Comparison of ENCODE assay signal across 8 cellular contexts in genomic region chr14:24052656-24053547, GRCh38. TPM values are rescaled to one million over a fixed set of nuclear protein-coding genes. Genes with fewer than 3 reads are reported as not detected.
DNase-seq lines count a peak whose midpoint lies in the region; ATAC-seq and TF ChIP-seq lines count a peak whose summit lies in the region.

No MANE protein-coding gene starts in this region.

- H3K9me3 ChIP-seq in SU-DHL-6 (ENCODE audit: insufficient read depth, low read length) = no peaks in the 10 kb centered on the region

- no peaks in the 10 kb centered on the region for H3K79me2 ChIP-seq in SU-DHL-6 (ENCODE audit: insufficient read depth, low read length)

- no peaks in the 10 kb centered on the region for H3K27me3 ChIP-seq in SU-DHL-6 (ENCODE audit: low read length)

- peaks cover 43% of the 10 kb centered on the region for H3K4me1 Mint-ChIP-seq in CD14-positive monocyte
- peaks cover 12% of the 10 kb centered on the region for H3K4me1 Mint-ChIP-seq in progenitor cell of endocrine pancreas (ENCODE audit: low read depth)

- H3K27ac Mint-ChIP-seq in CD14-positive monocyte = peak overlapping the region in 1 of 7 donors; percentile 41
- H3K27ac Mint-ChIP-seq in progenitor cell of endocrine pancreas = no peak overlapping the region

- DNase-seq in CD14-positive monocyte (ENCODE audit: low spot score) (peak; percentile 42), coronary artery (ENCODE audit: low spot score) (no peak), progenitor cell of endocrine pancreas (ENCODE audit: low spot score, unreplicated experiment) (no peak), AG08395 (ENCODE audit: low spot score) (no peak)

- peaks cover 0 to 3% (median 0%) of the 10 kb centered on the region in 7 donors for H3K9me3 Mint-ChIP-seq in CD14-positive monocyte
- H3K9me3 Mint-ChIP-seq in progenitor cell of endocrine pancreas (ENCODE audit: low read depth) = no peaks in the 10 kb centered on the region

- no peaks in the 10 kb centered on the region for H4K20me1 ChIP-seq in SU-DHL-6 (ENCODE audit: low read depth, low read length)

- peak overlapping the region; percentile 71; the same call in 1 of the 2 replicates for H3K9ac ChIP-seq in SU-DHL-6 (ENCODE audit: low read length)

- no peak for TF ChIP-seq CTCF in CD14-positive monocyte (IDR thresholded peaks at IDR 0.05)
- no peak for TF ChIP-seq CTCF in SU-DHL-6 (IDR thresholded peaks at IDR 0.05; ENCODE audit: insufficient read depth, low read length, poor library complexity, severe bottlenecking)
- no peak for TF ChIP-seq CTCF in coronary artery (IDR thresholded peaks at IDR 0.05)
- TF ChIP-seq CTCF in progenitor cell of endocrine pancreas (IDR thresholded peaks at IDR 0.05; ENCODE audit: unreplicated experiment) = no peak

- intact Hi-C loops in CD14-positive monocyte (cut with micrococcal nuclease) = no loop called here

- peak overlapping the region; percentile 79 for H3K4me3 ChIP-seq in SU-DHL-6 (ENCODE audit: insufficient read depth, low read length, poor library complexity, severe bottlenecking)
- H3K4me3 ChIP-seq in coronary artery = peak overlapping the region; percentile 77

- no peaks in the 10 kb centered on the region for H3K36me3 ChIP-seq in SU-DHL-6 (ENCODE audit: low read length)

- H3K4me3 Mint-ChIP-seq in CD14-positive monocyte (peak overlapping the region; percentile 77 to 81), progenitor cell of endocrine pancreas (ENCODE audit: low read depth) (peak overlapping the region; percentile 71)

- no peak overlapping the region for H2AFZ ChIP-seq in SU-DHL-6 (ENCODE audit: low read depth, low read length, severe bottlenecking)

- no peaks in the 10 kb centered on the region for H3F3A ChIP-seq in SU-DHL-6 (ENCODE audit: insufficient read depth)

- no peaks in the 10 kb centered on the region for H3K9me2 ChIP-seq in SU-DHL-6 (replicated peaks; ENCODE audit: insufficient read depth, low read length)

- H3K4me2 ChIP-seq in SU-DHL-6 (ENCODE audit: low read depth, low read length, poor library complexity, severe bottlenecking) = peak overlapping the region; percentile 89

- H3K27ac ChIP-seq in SU-DHL-6 (ENCODE audit: low read depth, low read length) (no peak overlapping the region), coronary artery (no peak overlapping the region)

- ATAC-seq in HG03342 (IDR thresholded peaks at IDR 0.05; ENCODE audit: unreplicated experiment) (no peak), HG03159 (IDR thresholded peaks at IDR 0.05; ENCODE audit: unreplicated experiment) (no peak), HG02885 (IDR thresholded peaks at IDR 0.05; ENCODE audit: poor library complexity, unreplicated experiment) (no peak)

- peaks cover 13 to 38% (median 23%) of the 10 kb centered on the region in 3 donors for H3K27me3 Mint-ChIP-seq in CD14-positive monocyte (ENCODE audit: low read depth in 3 of 3)
- peaks cover 19% of the 10 kb centered on the region for H3K27me3 Mint-ChIP-seq in progenitor cell of endocrine pancreas

- H3K36me3 Mint-ChIP-seq in CD14-positive monocyte (peaks cover 0 to 2% of the 10 kb centered on the region in 2 donors), progenitor cell of endocrine pancreas (ENCODE audit: insufficient read depth) (no peaks in the 10 kb centered on the region)

RNA-seq across cellular contexts. Expression of gene CARMIL3, which starts 1.1 kb away (rescaled TPM):
- not detected for polyA plus RNA-seq in CD14-positive monocyte
- 4.3 and 4.9 TPM in 2 replicates for total RNA-seq in progenitor cell of endocrine pancreas

RNA-seq across cellular contexts. Expression of gene CPNE6, which starts 18.5 kb away (rescaled TPM):
- polyA plus RNA-seq in CD14-positive monocyte = not detected
- total RNA-seq in progenitor cell of endocrine pancreas = not detected in 2 replicates

RNA-seq across cellular contexts. Expression of gene PCK2, which starts 41.2 kb away (rescaled TPM):
- 10 to 100 TPM; 29.9 to 34.2 TPM for polyA plus RNA-seq in CD14-positive monocyte
- 29.7 and 34.7 TPM in 2 replicates for total RNA-seq in progenitor cell of endocrine pancreas
